14 cellular contexts compared by ENCODE assay signal in genomic region chr5:131324311-131324710, GRCh38.
DNase-seq lines count a peak whose midpoint lies in the region; ATAC-seq, FAIRE-seq and TF ChIP-seq lines count a peak whose summit lies in the region.
"Had no signal": no experiment of that assay in that cellular context is flagged by ENCODE, and none has a peak within 500 bp of the region (broad histone marks: within the 10 kb centered on the region; RNA-seq: fewer than 3 reads in every experiment).

No MANE protein-coding gene starts in this region.

- CTCF ChIA-PET in A673 (lab: Charles Lee) = interaction anchor here (0.5 kb wide), 1 partner anchor 683 kb away, joined by 3 read pairs; no protein-coding TSS in a partner anchor

- H3K36me3 Mint-ChIP-seq in GM23338 (ENCODE audit: low read depth) = peaks cover 18% of the 10 kb centered on the region

- intact Hi-C loops in A673 (cut with micrococcal nuclease; ENCODE audit: unreplicated experiment) = no loop called here

- no peak for FAIRE-seq in D721Med (lab: Jason Lieb, UNC)
- FAIRE-seq: GM19239 had no signal

- H3K36me3 ChIP-seq in A673 (ENCODE audit: insufficient read depth, low read length, poor library complexity, severe bottlenecking) (no peaks in the 10 kb centered on the region), GM23338 (ENCODE audit: insufficient read depth) (no peaks in the 10 kb centered on the region)

- TF ChIP-seq CTCF in A673 (conservative IDR thresholded peaks at IDR 0.05; ENCODE audit: low read depth, low read length) (no peak), GM23338 (conservative IDR thresholded peaks at IDR 0.05; ENCODE audit: low read depth in 2 of 2) (no peak), D721Med (IDR thresholded peaks at IDR 0.05; ENCODE audit: insufficient read depth, missing control alignments) (no peak)

- no peaks in the 10 kb centered on the region for H3K9me2 ChIP-seq in GM23338 (ENCODE audit: insufficient read depth)

- H3K27me3 Mint-ChIP-seq in GM23338 (ENCODE audit: insufficient read depth, low read depth, poor library complexity) = peaks cover 1% of the 10 kb centered on the region

- H3F3A ChIP-seq in GM23338 (replicated peaks; ENCODE audit: low read depth) = no peaks in the 10 kb centered on the region

- H3K4me1 Mint-ChIP-seq in GM23338 = peaks cover 16% of the 10 kb centered on the region

- H3K27ac Mint-ChIP-seq in GM23338 = peak overlapping the region; percentile 23; the same call in 1 of the 2 replicates

- no TSS peak for BruUV-seq in A673 (replicated peaks; lab: Mats Ljungman, UMichigan)

- peaks cover 30% of the 10 kb centered on the region for H3K79me2 ChIP-seq in GM23338 (replicated peaks; ENCODE audit: insufficient read depth)

- H3K4me1 ChIP-seq in A673 (ENCODE audit: insufficient read depth, low read length, poor library complexity, severe bottlenecking) (peaks cover 25% of the 10 kb centered on the region), GM23338 (ENCODE audit: insufficient read depth) (peaks cover 9% of the 10 kb centered on the region)

- H3K4me2 ChIP-seq in GM23338 = peak overlapping the region; percentile 16; the same call in 1 of the 2 replicates
- H3K4me2 ChIP-seq: BLaER1 treated with 17β-estradiol and CSF1 and Interleukin-3, amounts not matched to agents 10 nM and 100 nM; KMS-11 had no signal

- no peaks in the 10 kb centered on the region for H3K27me3 ChIP-seq in A673 (replicated peaks; ENCODE audit: insufficient read depth, low read depth, low read length, poor library complexity)
- H3K27me3 ChIP-seq in GM23338 (ENCODE audit: insufficient read depth) = no peaks in the 10 kb centered on the region
- H3K27me3 ChIP-seq: BLaER1 treated with 17β-estradiol and CSF1 and Interleukin-3, amounts not matched to agents 10 nM and 100 nM; tibial nerve had no signal

- ATAC-seq in GM23338 (peak; percentile 59), HG02973 (IDR thresholded peaks at IDR 0.05; ENCODE audit: unreplicated experiment) (no peak)
- ATAC-seq: PC-3 had no signal

- peaks cover 9% of the 10 kb centered on the region for H3K9me3 ChIP-seq in A673 (ENCODE audit: low read depth, low read length, poor library complexity, severe bottlenecking)
- H3K9me3 ChIP-seq: tibial nerve had no signal

- peak overlapping the region; percentile 28; the same call in 2 of the 3 replicates for H3K4me3 Mint-ChIP-seq in GM23338

- H3K27ac ChIP-seq in A673 (ENCODE audit: low read depth, low read length, poor library complexity, severe bottlenecking) = peak overlapping the region; percentile 40
- no peak overlapping the region for H3K27ac ChIP-seq in GM23338 (ENCODE audit: low read depth)
- H3K27ac ChIP-seq: BLaER1 treated with 17β-estradiol and CSF1 and Interleukin-3, amounts not matched to agents 10 nM and 100 nM; KMS-11 had no signal

- H3K9me3 Mint-ChIP-seq in GM23338 = peaks cover 6% of the 10 kb centered on the region

- no peak overlapping the region for H3K4me3 ChIP-seq in A673 (ENCODE audit: low read depth, low read length, poor library complexity, severe bottlenecking)
- no peak overlapping the region for H3K4me3 ChIP-seq in GM23338
- H3K4me3 ChIP-seq: BLaER1 treated with 17β-estradiol and CSF1 and Interleukin-3, amounts not matched to agents 10 nM and 100 nM; tibial nerve had no signal

- no peak overlapping the region for H2AFZ ChIP-seq in GM23338

- POLR2A ChIA-PET in A673 (lab: Charles Lee; ENCODE audit: low non-redundant PET) = no interaction called here

- H4K20me1 ChIP-seq in GM23338 (replicated peaks; ENCODE audit: insufficient read depth) = no peaks in the 10 kb centered on the region

- peak; percentile 34 for DNase-seq in A673 (ENCODE audit: low spot score)
- DNase-seq in GM23338 (ENCODE audit: low spot score) = peak; percentile 44
- DNase-seq in cerebellum (ENCODE audit: low spot score) = peak; percentile 5
- DNase-seq in midbrain (lab: John Stamatoyannopoulos, UW) = peak; percentile 82
- no peak for DNase-seq in D721Med (ENCODE audit: insufficient read length, low spot score)
- DNase-seq in CD1c-positive myeloid dendritic cell (ENCODE audit: extremely low spot score) = no peak
- no peak for DNase-seq in stimulated activated CD4-positive, alpha-beta T cell treated with anti-CD3 and anti-CD28 coated beads, Interleukin-1b, Interleukin-23, amount 100 ng/mL, for 48 hours
- DNase-seq: central memory CD4-positive, alpha-beta T cell; PC-3 had no signal

TF ChIP-seq in GM23338, 12 proteins besides CTCF, POLR2A, EP300 and RAD21 (continues in another document):
- TF ChIP-seq STAT1 (IDR thresholded peaks at IDR 0.05; ENCODE audit: unreplicated experiment) = no peak
- no peak for TF ChIP-seq EZH2 (IDR thresholded peaks at IDR 0.05; ENCODE audit: low read depth, unreplicated experiment)
- TF ChIP-seq ZNF462 (CRISPR knock-in tag; IDR thresholded peaks at IDR 0.05) = no peak
- no peak for TF ChIP-seq ZNF331 (CRISPR knock-in tag; IDR thresholded peaks at IDR 0.05; ENCODE audit: low read depth)
- TF ChIP-seq JUNB (IDR thresholded peaks at IDR 0.05; ENCODE audit: unreplicated experiment) = no peak
- no peak for TF ChIP-seq CREB1 (CRISPR knock-in tag; IDR thresholded peaks at IDR 0.05; ENCODE audit: low read depth)
- no peak for TF ChIP-seq POLR2AphosphoS5 (IDR thresholded peaks at IDR 0.05; ENCODE audit: low read depth)
- TF ChIP-seq, protein P1, sequence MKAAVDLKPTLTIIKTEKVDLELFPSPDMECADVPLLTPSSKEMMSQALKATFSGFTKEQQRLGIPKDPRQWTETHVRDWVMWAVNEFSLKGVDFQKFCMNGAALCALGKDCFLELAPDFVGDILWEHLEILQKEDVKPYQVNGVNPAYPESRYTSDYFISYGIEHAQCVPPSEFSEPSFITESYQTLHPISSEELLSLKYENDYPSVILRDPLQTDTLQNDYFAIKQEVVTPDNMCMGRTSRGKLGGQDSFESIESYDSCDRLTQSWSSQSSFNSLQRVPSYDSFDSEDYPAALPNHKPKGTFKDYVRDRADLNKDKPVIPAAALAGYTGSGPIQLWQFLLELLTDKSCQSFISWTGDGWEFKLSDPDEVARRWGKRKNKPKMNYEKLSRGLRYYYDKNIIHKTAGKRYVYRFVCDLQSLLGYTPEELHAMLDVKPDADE (IDR thresholded peaks at IDR 0.05) = no peak
- TF ChIP-seq ZNF114 (CRISPR knock-in tag; IDR thresholded peaks at IDR 0.05) = no peak
- no peak for TF ChIP-seq NANOG (IDR thresholded peaks at IDR 0.05; ENCODE audit: borderline replicate concordance)
- no peak for TF ChIP-seq EZH2phosphoT487 (IDR thresholded peaks at IDR 0.05; ENCODE audit: unreplicated experiment)

Comparison
In these comparisons a context has a peak if more than half of its experiments do, and no peak if none do; other contexts are left out.
1. DNase-seq: peak in A673 (single experiment), GM23338 (single experiment), cerebellum (single experiment) and midbrain (single experiment); none in D721Med (single experiment), CD1c-positive myeloid dendritic cell (single experiment) and stimulated activated CD4-positive, alpha-beta T cell treated with anti-CD3 and anti-CD28 coated beads, Interleukin-1b, Interleukin-23, amount 100 ng/mL, for 48 hours (single experiment).